ENCODE assay signal across 9 cellular contexts in the genomic region with DNA sequence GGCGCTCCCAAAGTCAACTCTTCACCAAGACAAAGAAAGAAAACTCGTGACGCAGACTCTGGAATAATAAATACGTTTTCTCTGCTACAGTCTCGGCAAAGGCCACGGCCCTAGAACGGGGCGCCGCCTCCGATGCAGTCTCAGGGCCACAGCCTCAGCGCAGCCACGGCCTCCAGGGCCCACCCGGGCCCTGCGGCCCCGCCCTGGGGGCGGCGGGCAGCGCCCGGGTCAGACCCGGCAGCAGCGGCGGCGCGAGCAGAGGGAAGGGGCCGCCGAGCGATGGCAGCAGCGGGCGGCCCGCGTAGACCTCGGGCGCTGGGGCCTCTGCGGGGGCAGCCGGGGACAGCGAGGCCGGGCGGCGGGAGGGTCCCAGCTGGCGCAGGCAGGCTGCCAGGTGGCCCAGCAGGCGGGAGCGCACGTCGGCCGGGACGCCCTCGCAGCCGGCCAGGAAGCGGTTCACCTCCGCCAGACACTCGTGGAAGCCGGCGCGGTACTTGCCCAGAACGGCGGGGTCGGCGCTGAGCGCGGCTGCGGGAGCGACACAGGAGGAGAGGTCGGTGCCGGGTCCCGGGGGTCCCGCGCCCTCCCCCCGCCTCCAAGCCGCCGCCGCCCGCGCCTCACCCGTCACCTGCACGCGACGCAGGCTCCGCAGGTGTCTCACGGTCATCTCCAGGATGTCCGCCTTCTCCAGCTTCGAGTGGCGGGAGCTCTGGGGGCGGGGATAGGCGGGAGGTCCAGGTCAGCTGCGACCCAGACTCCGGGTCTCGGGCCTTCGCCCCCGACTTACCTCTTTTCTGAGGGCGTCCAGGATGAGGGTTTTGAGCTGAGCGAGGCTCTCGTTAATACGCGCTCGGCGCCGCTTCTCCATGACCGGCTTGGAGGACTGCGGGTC. TPM values are rescaled to one million over a fixed set of nuclear protein-coding genes. Genes with fewer than 3 reads are reported as not detected.
DNase-seq lines count a peak whose midpoint lies in the region; ATAC-seq, FAIRE-seq and TF ChIP-seq lines count a peak whose summit lies in the region.
"Had no signal": no experiment of that assay in that cellular context is flagged by ENCODE, and none has a peak within 500 bp of the region (broad histone marks: within the 10 kb centered on the region; RNA-seq: fewer than 3 reads in every experiment).

No MANE protein-coding gene starts in this region.

- H3K4me3 ChIP-seq in iPS-11a (ENCODE audit: low read depth, low read length), result peak overlapping the region; percentile 24
- peak overlapping the region; percentile 38 to 56 for H3K4me3 ChIP-seq in small intestine (ENCODE audit: low read depth in 1 of 2, low read length in 2 of 2)
- H3K4me3 ChIP-seq in MM.1S (ENCODE audit: low read length), result no peak overlapping the region

- H3K9ac ChIP-seq in H9 (ENCODE audit: extremely low read depth, insufficient read length, low read length) (no peak overlapping the region), MM.1S (ENCODE audit: low read length) (no peak overlapping the region)

- ATAC-seq in activated naive CD8-positive, alpha-beta T cell treated with anti-CD3 and anti-CD28 coated beads, Interleukin-2, amount 10 ng/mL, durations not matched to agents 7 days and 5 days (ENCODE audit: low read depth), result peak; percentile 5
- ATAC-seq in GM18520 (IDR thresholded peaks at IDR 0.05; ENCODE audit: unreplicated experiment), result no peak

- H3K9me3 Mint-ChIP-seq in H9, result no peaks in the 10 kb centered on the region
- no peaks in the 10 kb centered on the region for H3K9me3 Mint-ChIP-seq in activated naive CD8-positive, alpha-beta T cell treated with anti-CD3 and anti-CD28 coated beads, Interleukin-2, amount 10 ng/mL, durations not matched to agents 7 days and 5 days

- H3K27ac ChIP-seq in H9 (ENCODE audit: insufficient read length, low read depth, low read length), result no peak overlapping the region
- peak overlapping the region in 1 of 2 donors; percentile 60 for H3K27ac ChIP-seq in small intestine (ENCODE audit: low read depth in 1 of 2, low read length in 1 of 2)
- H3K27ac ChIP-seq in MM.1S (ENCODE audit: low read length), result no peak overlapping the region

- in situ Hi-C loops in ACHN (cut with HindIII; ENCODE audit: low pct_ligation_motif_present, low pct_unique_long_range_greater_than_20kb, low sequenced_read_pairs), result no loop called here

- no peak overlapping the region for H3K27ac Mint-ChIP-seq in H9
- H3K27ac Mint-ChIP-seq in activated naive CD8-positive, alpha-beta T cell treated with anti-CD3 and anti-CD28 coated beads, Interleukin-2, amount 10 ng/mL, durations not matched to agents 7 days and 5 days, result no peak overlapping the region

- H3K79me2 ChIP-seq in H9 (ENCODE audit: insufficient read depth, low read length) (no peaks in the 10 kb centered on the region), MM.1S (ENCODE audit: low read length) (no peaks in the 10 kb centered on the region)

- H3K27me3 ChIP-seq in H9 (ENCODE audit: insufficient read depth, low read length), result peaks cover 37% of the 10 kb centered on the region; the same call in 1 of the 2 replicates
- H3K27me3 ChIP-seq in small intestine (ENCODE audit: control insufficient read depth in 2 of 2, insufficient read depth in 2 of 2, low read length in 2 of 2), result peaks cover 13 to 15% of the 10 kb centered on the region in 2 donors
- H3K27me3 ChIP-seq in MM.1S (replicated peaks; ENCODE audit: insufficient read depth, low read length), result peaks cover 81% of the 10 kb centered on the region

- H2AK5ac ChIP-seq in H9 (ENCODE audit: insufficient read length, low read length), result no peak overlapping the region

- peaks cover 5 to 18% of the 10 kb centered on the region in 2 experiments for H3K4me1 Mint-ChIP-seq in H9
- H3K4me1 Mint-ChIP-seq in activated naive CD8-positive, alpha-beta T cell treated with anti-CD3 and anti-CD28 coated beads, Interleukin-2, amount 10 ng/mL, durations not matched to agents 7 days and 5 days, result peaks cover 4% of the 10 kb centered on the region

- no peaks in the 10 kb centered on the region for H3K36me3 Mint-ChIP-seq in H9 (ENCODE audit: insufficient read depth in 1 of 3, low read depth in 3 of 3)
- no peaks in the 10 kb centered on the region for H3K36me3 Mint-ChIP-seq in activated naive CD8-positive, alpha-beta T cell treated with anti-CD3 and anti-CD28 coated beads, Interleukin-2, amount 10 ng/mL, durations not matched to agents 7 days and 5 days

- H2BK15ac ChIP-seq in H9 (ENCODE audit: low read depth, low read length), result no peak overlapping the region

- no peaks in the 10 kb centered on the region for H4K20me1 ChIP-seq in H9 (ENCODE audit: control insufficient read depth, insufficient read depth, insufficient read length)
- H4K20me1 ChIP-seq in MM.1S (ENCODE audit: insufficient read depth, low read length), result no peaks in the 10 kb centered on the region

- H4K5ac ChIP-seq in H9 (ENCODE audit: insufficient read length, low read depth, low read length), result no peak overlapping the region

- no peak overlapping the region for H4K8ac ChIP-seq in H9 (replicated peaks; ENCODE audit: insufficient read length, low read depth, low read length)

- H2BK5ac ChIP-seq in H9 (ENCODE audit: insufficient read length, low read length), result no peak overlapping the region

- H3K18ac ChIP-seq in H9 (ENCODE audit: insufficient read length, low read depth, low read length), result no peak overlapping the region

- H3K4me2 ChIP-seq in H9 (ENCODE audit: insufficient read depth, insufficient read length, low read length) (peak overlapping the region; percentile 17), MM.1S (ENCODE audit: low read depth, low read length) (no peak overlapping the region)

- H2BK12ac ChIP-seq in H9 (ENCODE audit: insufficient read length, low read depth, low read length), result no peak overlapping the region

- peak overlapping the region in 1 of 2 experiments; percentile 68; a peak in 3 of 5 replicates for H3K4me3 Mint-ChIP-seq in H9
- no peak overlapping the region for H3K4me3 Mint-ChIP-seq in activated naive CD8-positive, alpha-beta T cell treated with anti-CD3 and anti-CD28 coated beads, Interleukin-2, amount 10 ng/mL, durations not matched to agents 7 days and 5 days

- H3K36me3 ChIP-seq in small intestine (ENCODE audit: control insufficient read depth in 2 of 2, insufficient read depth in 2 of 2, low read length in 2 of 2) (no peaks in the 10 kb centered on the region), MM.1S (replicated peaks; ENCODE audit: insufficient read depth, low read length) (no peaks in the 10 kb centered on the region)
- H3K36me3 ChIP-seq: adrenal gland had no signal

- no CpG with 5 or more reads among the region's 99 CpGs for WGBS in H9 (ENCODE audit: extremely low coverage, insufficient read length, low lambda C conversion rate)
- 0 to 1% (median 1%) methylated on average over 54 to 99 of the region's 99 CpGs for WGBS in small intestine, 3 donors

- H3F3A ChIP-seq in MM.1S (ENCODE audit: insufficient read depth, low read length), result no peaks in the 10 kb centered on the region

- no peak overlapping the region for H3K4ac ChIP-seq in H9 (ENCODE audit: low read depth, low read length)

- H2AFZ ChIP-seq in H9 (ENCODE audit: low read length) (no peak overlapping the region), MM.1S (ENCODE audit: low read length) (no peak overlapping the region)

- H3T11ph ChIP-seq in H9 (ENCODE audit: low read length), result no peak overlapping the region

- H3K9me3 ChIP-seq in H9 (ENCODE audit: control insufficient read depth, low read depth, low read length), result no peaks in the 10 kb centered on the region
- no peaks in the 10 kb centered on the region for H3K9me3 ChIP-seq in small intestine (ENCODE audit: control insufficient read depth, low read depth)
- H3K9me3 ChIP-seq in MM.1S (replicated peaks; ENCODE audit: insufficient read depth, low read length), result no peaks in the 10 kb centered on the region
- H3K9me3 ChIP-seq: adrenal gland had no signal

- no peak overlapping the region for H3K56ac ChIP-seq in H9 (ENCODE audit: insufficient read length, low read depth, low read length)

- peak; percentile 37 for DNase-seq in ACHN
- DNase-seq in H9, result peak; percentile 56
- DNase-seq in activated naive CD8-positive, alpha-beta T cell treated with anti-CD3 and anti-CD28 coated beads, Interleukin-2, amount 10 ng/mL, durations not matched to agents 7 days and 5 days, result peak; percentile 63
- DNase-seq in small intestine, result no peak
- no peak for DNase-seq in MM.1S
- DNase-seq in NCI-H2029 treated with DMSO at 0.1 percent for 48 hours (lab: John Stamatoyannopoulos, UW), result no peak

- H3K79me1 ChIP-seq in H9 (ENCODE audit: insufficient read depth, low read depth, low read length, poor library complexity, severe bottlenecking), result no peaks in the 10 kb centered on the region

- H2BK120ac ChIP-seq in H9 (ENCODE audit: low read depth, low read length, poor library complexity, severe bottlenecking), result no peak overlapping the region

- FAIRE-seq in small intestine (lab: Jason Lieb, UNC), result no peak

- 0 out of 2 replicates have a peak, but pooled peaks cover 1% of the 10 kb centered on the region for H3K4me1 ChIP-seq in H9 (ENCODE audit: insufficient read depth, low read length)
- H3K4me1 ChIP-seq in small intestine (ENCODE audit: control insufficient read depth in 2 of 2, insufficient read depth in 1 of 2, low read depth in 1 of 2, low read length in 1 of 2), result peaks cover 0 to 4% of the 10 kb centered on the region in 2 donors
- H3K4me1 ChIP-seq in MM.1S (ENCODE audit: low read length), result no peaks in the 10 kb centered on the region

- no peak overlapping the region for H3K14ac ChIP-seq in H9 (ENCODE audit: insufficient read depth, low read length)

- TF ChIP-seq CTCF in H9 (conservative IDR thresholded peaks at IDR 0.05), result no peak
- TF ChIP-seq CTCF in MM.1S (IDR thresholded peaks at IDR 0.05; ENCODE audit: low read length), result no peak

- H3K23ac ChIP-seq in H9 (ENCODE audit: insufficient read length, low read depth, low read length), result no peak overlapping the region

- H3K9me2 ChIP-seq in MM.1S (replicated peaks; ENCODE audit: insufficient read depth, low read length), result no peaks in the 10 kb centered on the region

- no peak overlapping the region for H2BK20ac ChIP-seq in H9 (ENCODE audit: low read depth, low read length, poor library complexity, severe bottlenecking)

- POLR2A ChIA-PET in activated naive CD8-positive, alpha-beta T cell treated with anti-CD3 and anti-CD28 coated beads, Interleukin-2, amount 10 ng/mL, durations not matched to agents 7 days and 5 days (lab: Charles Lee), result no interaction called here

- peaks cover 20% of the 10 kb centered on the region for H3K23me2 ChIP-seq in H9 (ENCODE audit: insufficient read length, low read depth, low read length, poor library complexity, severe bottlenecking)

- H4K91ac ChIP-seq in H9 (ENCODE audit: insufficient read length, low read depth, low read length), result no peak overlapping the region

- peaks cover 79% of the 10 kb centered on the region for H3K27me3 Mint-ChIP-seq in H9 (ENCODE audit: low read depth)
- peaks cover 33% of the 10 kb centered on the region for H3K27me3 Mint-ChIP-seq in activated naive CD8-positive, alpha-beta T cell treated with anti-CD3 and anti-CD28 coated beads, Interleukin-2, amount 10 ng/mL, durations not matched to agents 7 days and 5 days

RNA-seq across cellular contexts. Expression of gene HES4, which starts 0.7 kb away (rescaled TPM):
- 3.7 and 4.0 TPM in 2 replicates for total RNA-seq in H9 (2021)
- 1 to 10 TPM in 1 of 2 experiments, under 1 TPM in 1; 0.60 to 1.1 TPM for total RNA-seq in activated naive CD8-positive, alpha-beta T cell treated with anti-CD3 and anti-CD28 coated beads, Interleukin-2, amount 10 ng/mL, durations not matched to agents 7 days and 5 days
- 1 to 10 TPM in 2 of 3 donors, under 1 TPM in 1; 0.89 to 8.2 (median 6.2) TPM for polyA plus RNA-seq in small intestine

RNA-seq across cellular contexts. Expression of gene ISG15, which starts 14.1 kb away (rescaled TPM):
- total RNA-seq in H9 (2021), result 39.7 and 40.8 TPM in 2 replicates
- total RNA-seq in activated naive CD8-positive, alpha-beta T cell treated with anti-CD3 and anti-CD28 coated beads, Interleukin-2, amount 10 ng/mL, durations not matched to agents 7 days and 5 days, result 100 to 1,000 TPM; 425 to 457 TPM
- polyA plus RNA-seq in small intestine, result 100 to 1,000 TPM in 2 of 3 donors, 10 to 100 TPM in 1; 86.3 to 282 (median 277) TPM

RNA-seq across cellular contexts. Expression of gene PERM1, which starts 17.3 kb away (rescaled TPM):
- total RNA-seq in H9 (2021), result not detected in 2 replicates
- total RNA-seq in activated naive CD8-positive, alpha-beta T cell treated with anti-CD3 and anti-CD28 coated beads, Interleukin-2, amount 10 ng/mL, durations not matched to agents 7 days and 5 days, result not detected
- 1 to 10 TPM in 1 of 3 donors, under 1 TPM in 1, not detected in 1; 0.30 to 1.6 TPM for polyA plus RNA-seq in small intestine

RNA-seq across cellular contexts. Expression of gene AGRN, which starts 20.8 kb away (rescaled TPM):
- total RNA-seq in H9 (2021), result 173 and 175 TPM in 2 replicates
- total RNA-seq in activated naive CD8-positive, alpha-beta T cell treated with anti-CD3 and anti-CD28 coated beads, Interleukin-2, amount 10 ng/mL, durations not matched to agents 7 days and 5 days, result 10 to 100 TPM; 18.8 to 19.3 TPM
- polyA plus RNA-seq in small intestine, result 10 to 100 TPM; 13.2 to 20.9 (median 18.9) TPM

RNA-seq across cellular contexts. Expression of gene PLEKHN1, which starts 32.9 kb away (rescaled TPM):
- 2.0 and 3.0 TPM in 2 replicates for total RNA-seq in H9 (2021)
- total RNA-seq in activated naive CD8-positive, alpha-beta T cell treated with anti-CD3 and anti-CD28 coated beads, Interleukin-2, amount 10 ng/mL, durations not matched to agents 7 days and 5 days, result 1 to 10 TPM; 3.0 to 4.8 TPM
- under 1 TPM; 0.72 to 0.89 (median 0.81) TPM for polyA plus RNA-seq in small intestine

Comparison
In these comparisons a context has a peak if more than half of its experiments do, and no peak if none do; other contexts are left out.
1. DNase-seq: peak in ACHN (single experiment), H9 (single experiment) and activated naive CD8-positive, alpha-beta T cell treated with anti-CD3 and anti-CD28 coated beads, Interleukin-2, amount 10 ng/mL, durations not matched to agents 7 days and 5 days (single experiment); none in small intestine (single experiment), MM.1S (single experiment) and NCI-H2029 treated with DMSO at 0.1 percent for 48 hours (single experiment).
2. RNA of gene ISG15, which starts 14.1 kb away (total RNA-seq): 425 to 457 TPM in activated naive CD8-positive, alpha-beta T cell treated with anti-CD3 and anti-CD28 coated beads, Interleukin-2, amount 10 ng/mL, durations not matched to agents 7 days and 5 days; 39.7 to 40.8 TPM in H9; every median in the first group is over 10 times any median in the second.